27 cellular contexts compared by ENCODE assay signal in genomic region chr9:117104972-117105495, GRCh38.
"Had no signal": no experiment of that assay in that cellular context is flagged by ENCODE, and none has a peak within 500 bp of the region (broad histone marks: within the 10 kb centered on the region; RNA-seq: fewer than 3 reads in every experiment).

No MANE protein-coding gene starts in this region.

- H3K36me3 Mint-ChIP-seq: activated CD8-positive, alpha-beta memory T cell treated with anti-CD3 and anti-CD28 coated beads, Interleukin-2, amount 10 ng/mL, durations not matched to agents 7 days and 5 days; memory B cell; stimulated activated naive B cell treated with anti-CD40 and anti-IgM and Interleukin-4, amounts not matched to agents 10 μg/mL and 1 μg/mL and 100 μg/mL, for 72 hours had no signal

- DNase-seq: activated CD4-positive, alpha-beta T cell treated with anti-CD3 and anti-CD28 coated beads, Interleukin-2, amount 10 ng/mL, durations not matched to agents 7 days and 5 days; activated CD4-positive, CD25-positive, alpha-beta regulatory T cell treated with anti-CD3 and anti-CD28 coated beads, Interleukin-2, amount 50 U/mL, for 72 hours; activated CD8-positive, alpha-beta memory T cell treated with anti-CD3 and anti-CD28 coated beads, Interleukin-2, amount 10 ng/mL, durations not matched to agents 7 days and 5 days; activated CD8-positive, alpha-beta T cell treated with anti-CD3 and anti-CD28 coated beads for 36 hours; activated effector memory CD4-positive, alpha-beta T cell treated with anti-CD3 and anti-CD28 coated beads, Interleukin-2, amount 50 U/mL, for 16 hours; activated naive CD4-positive, alpha-beta T cell treated with anti-CD3 and anti-CD28 coated beads, Interleukin-2, amount 50 U/mL, for 16 hours; activated naive CD8-positive, alpha-beta T cell treated with anti-CD3 and anti-CD28 coated beads, Interleukin-2, amount 50 U/mL, for 24 hours; activated T-cell treated with anti-CD3 and anti-CD28 coated beads for 4 hours; body of pancreas; caudate nucleus; dermis blood vessel endothelial cell; effector CD8-positive, alpha-beta T cell; foreskin melanocyte; islet precursor cell; left cardiac atrium; mucosa of descending colon; posterior cingulate gyrus; stimulated activated CD4-positive, alpha-beta T cell treated with anti-CD3 and anti-CD28 coated beads, Interleukin-2, amount 100 ng/mL, for 48 hours; stimulated activated CD8-positive, alpha-beta memory T cell treated with anti-CD3 and anti-CD28 coated beads, Interleukin-4, amount 100 ng/mL, for 48 hours; stimulated activated naive B cell treated with anti-CD40 and anti-IgM and Interleukin-4, amounts not matched to agents 10 μg/mL and 1 μg/mL and 100 μg/mL, for 72 hours; trophoblast cell; uterus had no signal

- H3K27ac ChIP-seq: body of pancreas, hepatocyte, uterus, VCaP had no signal

- H3K27ac Mint-ChIP-seq: activated CD4-positive, alpha-beta T cell treated with anti-CD3 and anti-CD28 coated beads, Interleukin-2, amount 10 ng/mL, durations not matched to agents 7 days and 5 days; activated CD8-positive, alpha-beta memory T cell treated with anti-CD3 and anti-CD28 coated beads, Interleukin-2, amount 10 ng/mL, durations not matched to agents 7 days and 5 days; activated CD8-positive, alpha-beta T cell treated with anti-CD3 and anti-CD28 coated beads for 36 hours; activated naive CD8-positive, alpha-beta T cell treated with anti-CD3 and anti-CD28 coated beads, Interleukin-2, amount 50 U/mL, for 24 hours; memory B cell; stimulated activated naive B cell treated with anti-CD40 and anti-IgM and Interleukin-4, amounts not matched to agents 10 μg/mL and 1 μg/mL and 100 μg/mL, for 72 hours had no signal

- H3K36me3 ChIP-seq: uterus had no signal

- H3K27me3 ChIP-seq: body of pancreas, hepatocyte, uterus had no signal

- H3K4me1 Mint-ChIP-seq: activated CD4-positive, alpha-beta T cell treated with anti-CD3 and anti-CD28 coated beads, Interleukin-2, amount 10 ng/mL, durations not matched to agents 7 days and 5 days; activated CD8-positive, alpha-beta memory T cell treated with anti-CD3 and anti-CD28 coated beads, Interleukin-2, amount 10 ng/mL, durations not matched to agents 7 days and 5 days; activated naive CD8-positive, alpha-beta T cell treated with anti-CD3 and anti-CD28 coated beads, Interleukin-2, amount 50 U/mL, for 24 hours; memory B cell; neural crest cell; stimulated activated naive B cell treated with anti-CD40 and anti-IgM and Interleukin-4, amounts not matched to agents 10 μg/mL and 1 μg/mL and 100 μg/mL, for 72 hours had no signal

- H3K27me3 Mint-ChIP-seq: activated CD4-positive, alpha-beta T cell treated with anti-CD3 and anti-CD28 coated beads, Interleukin-2, amount 10 ng/mL, durations not matched to agents 7 days and 5 days; activated CD8-positive, alpha-beta memory T cell treated with anti-CD3 and anti-CD28 coated beads, Interleukin-2, amount 10 ng/mL, durations not matched to agents 7 days and 5 days; activated CD8-positive, alpha-beta T cell treated with anti-CD3 and anti-CD28 coated beads for 36 hours; activated naive CD8-positive, alpha-beta T cell treated with anti-CD3 and anti-CD28 coated beads, Interleukin-2, amount 50 U/mL, for 24 hours; stimulated activated naive B cell treated with anti-CD40 and anti-IgM and Interleukin-4, amounts not matched to agents 10 μg/mL and 1 μg/mL and 100 μg/mL, for 72 hours had no signal

- H2AFZ ChIP-seq: hepatocyte had no signal

- H3K4me3 ChIP-seq: body of pancreas, hepatocyte, mucosa of descending colon, uterus had no signal

- H3K4me3 Mint-ChIP-seq: activated CD4-positive, alpha-beta T cell treated with anti-CD3 and anti-CD28 coated beads, Interleukin-2, amount 10 ng/mL, durations not matched to agents 7 days and 5 days; activated CD8-positive, alpha-beta memory T cell treated with anti-CD3 and anti-CD28 coated beads, Interleukin-2, amount 10 ng/mL, durations not matched to agents 7 days and 5 days; activated CD8-positive, alpha-beta T cell treated with anti-CD3 and anti-CD28 coated beads for 36 hours; activated naive CD8-positive, alpha-beta T cell treated with anti-CD3 and anti-CD28 coated beads, Interleukin-2, amount 50 U/mL, for 24 hours; memory B cell; neural crest cell; stimulated activated naive B cell treated with anti-CD40 and anti-IgM and Interleukin-4, amounts not matched to agents 10 μg/mL and 1 μg/mL and 100 μg/mL, for 72 hours had no signal

- H3K4me1 ChIP-seq: body of pancreas, uterus had no signal

- H3K9me3 Mint-ChIP-seq: activated CD4-positive, alpha-beta T cell treated with anti-CD3 and anti-CD28 coated beads, Interleukin-2, amount 10 ng/mL, durations not matched to agents 7 days and 5 days; neural crest cell had no signal

- H3K79me2 ChIP-seq: hepatocyte had no signal

- H3K4me2 ChIP-seq: hepatocyte had no signal

- ATAC-seq: activated CD8-positive, alpha-beta memory T cell treated with anti-CD3 and anti-CD28 coated beads, Interleukin-2, amount 10 ng/mL, durations not matched to agents 7 days and 5 days; activated CD8-positive, alpha-beta T cell treated with anti-CD3 and anti-CD28 coated beads for 36 hours; activated naive CD8-positive, alpha-beta T cell treated with anti-CD3 and anti-CD28 coated beads, Interleukin-2, amount 50 U/mL, for 24 hours; body of pancreas; left cardiac atrium; mucosa of descending colon; sciatic nerve; stimulated activated naive B cell treated with anti-CD40 and anti-IgM and Interleukin-4, amounts not matched to agents 10 μg/mL and 1 μg/mL and 100 μg/mL, for 72 hours had no signal

- H3K9me3 ChIP-seq: body of pancreas, mucosa of descending colon, uterus had no signal
